Comparison of ENCODE assay signal across 18 cellular contexts in the genomic region with DNA sequence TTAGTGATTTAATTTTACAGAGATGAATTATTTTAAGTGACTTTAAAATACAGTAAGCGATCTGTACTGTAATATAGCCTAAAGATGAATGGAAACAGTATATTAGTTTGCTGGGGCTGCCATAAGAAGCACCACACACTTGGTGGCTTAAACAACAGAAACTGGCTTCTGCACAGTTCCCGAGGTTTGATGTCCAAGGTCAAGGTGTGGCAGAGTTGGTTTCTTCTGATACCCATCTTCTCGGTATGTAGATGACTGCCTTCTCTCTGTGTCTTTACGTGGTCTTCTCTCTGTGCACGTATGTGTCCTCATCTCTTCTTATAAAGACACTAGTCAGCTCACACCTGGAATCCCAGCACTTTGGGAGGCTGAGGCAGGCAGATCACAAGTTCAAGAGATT.
DNase-seq lines count a peak whose midpoint lies in the region; ATAC-seq, FAIRE-seq and TF ChIP-seq lines count a peak whose summit lies in the region.
"Had no signal": no experiment of that assay in that cellular context is flagged by ENCODE, and none has a peak within 500 bp of the region (broad histone marks: within the 10 kb centered on the region; RNA-seq: fewer than 3 reads in every experiment).

No MANE protein-coding gene starts in this region.

- no TSS peak for BruUV-seq in GM12878 (replicated peaks; lab: Mats Ljungman, UMichigan)

- CTCF ChIA-PET in activated CD8-positive, alpha-beta memory T cell treated with anti-CD3 and anti-CD28 coated beads, Interleukin-2, amount 10 ng/mL, durations not matched to agents 7 days and 5 days (lab: Charles Lee) = interaction anchor here (1.0 kb wide), 1 partner anchor 9 kb away, joined by 3 read pairs; no protein-coding TSS in a partner anchor
- CTCF ChIA-PET in GM12878 (lab: Yijun Ruan, JAX) = interaction anchor here (1.3 kb wide), 1 partner anchor 31 kb away, joined by 4 read pairs; no protein-coding TSS in a partner anchor

- no peaks in the 10 kb centered on the region for H3K36me3 ChIP-seq in GM12878 (ENCODE audit: control insufficient read depth in 2 of 2, insufficient read depth in 2 of 2, low read length in 1 of 2)
- no peaks in the 10 kb centered on the region for H3K36me3 ChIP-seq in stomach

- no peak for TF ChIP-seq CTCF in GM12878 (IDR thresholded peaks at IDR 0.05 in 2 of 3, conservative IDR thresholded peaks at IDR 0.05 in 1 of 3; ENCODE audit: control insufficient read depth in 2 of 3, extremely low read depth in 1 of 3, insufficient read depth in 1 of 3, low read depth in 3 of 3, low read length in 3 of 3)
- TF ChIP-seq CTCF in stomach (IDR thresholded peaks at IDR 0.05) = no peak

- no peaks in the 10 kb centered on the region for H3K9me3 Mint-ChIP-seq in activated CD8-positive, alpha-beta memory T cell treated with anti-CD3 and anti-CD28 coated beads, Interleukin-2, amount 10 ng/mL, durations not matched to agents 7 days and 5 days (ENCODE audit: low read depth)
- peaks cover 0 to 1% (median 0%) of the 10 kb centered on the region in 3 donors for H3K9me3 Mint-ChIP-seq in IgD-negative memory B cell
- H3K9me3 Mint-ChIP-seq in activated T-cell treated with anti-CD3 and anti-CD28 coated beads, Interleukin-2, amount 50 U/mL, for 24 hours = no peaks in the 10 kb centered on the region
- H3K9me3 Mint-ChIP-seq: HFFc6 had no signal

- POLR2A ChIA-PET in GM12878 (lab: Charles Lee) = no interaction called here

- TF ChIP-seq RAD21 in GM12878 (IDR thresholded peaks at IDR 0.05; ENCODE audit: insufficient read depth, low read depth, low read length) = no peak

- H3K36me3 Mint-ChIP-seq in activated CD8-positive, alpha-beta memory T cell treated with anti-CD3 and anti-CD28 coated beads, Interleukin-2, amount 10 ng/mL, durations not matched to agents 7 days and 5 days = peaks cover 46% of the 10 kb centered on the region
- H3K36me3 Mint-ChIP-seq in IgD-negative memory B cell = peaks cover 2% of the 10 kb centered on the region
- peaks cover 44% of the 10 kb centered on the region for H3K36me3 Mint-ChIP-seq in activated T-cell treated with anti-CD3 and anti-CD28 coated beads, Interleukin-2, amount 50 U/mL, for 24 hours (ENCODE audit: low read depth)

- H3K4me1 ChIP-seq in GM12878 (ENCODE audit: control insufficient read depth, insufficient read depth, low read length) (peaks cover 12% of the 10 kb centered on the region), stomach (peaks cover 14 to 34% (median 24%) of the 10 kb centered on the region in 4 donors)

- SMC1A ChIA-PET in GM12878 (lab: Charles Lee; ENCODE audit: uncharacterized antibody, unreplicated experiment) = interaction anchor here (11.3 kb wide), 1 partner anchor 32 kb away, joined by 116 read pairs; no protein-coding TSS in a partner anchor

- H3K27me3 ChIP-seq in GM12878 (replicated peaks in 1 of 2; ENCODE audit: control insufficient read depth in 2 of 2, insufficient read depth in 2 of 2, low read length in 1 of 2) (no peaks in the 10 kb centered on the region), stomach (no peaks in the 10 kb centered on the region)

- no peaks in the 10 kb centered on the region for H3K79me2 ChIP-seq in GM12878 (ENCODE audit: control insufficient read depth, insufficient read depth, low read length)

- no peak overlapping the region for H3K4me3 Mint-ChIP-seq in activated CD8-positive, alpha-beta memory T cell treated with anti-CD3 and anti-CD28 coated beads, Interleukin-2, amount 10 ng/mL, durations not matched to agents 7 days and 5 days
- peak overlapping the region in 3 of 4 donors; percentile 2 to 66 (median 47) for H3K4me3 Mint-ChIP-seq in IgD-negative memory B cell
- no peak overlapping the region for H3K4me3 Mint-ChIP-seq in activated T-cell treated with anti-CD3 and anti-CD28 coated beads, Interleukin-2, amount 50 U/mL, for 24 hours
- H3K4me3 Mint-ChIP-seq: HFFc6 had no signal

- H3K9ac ChIP-seq in GM12878 (ENCODE audit: control insufficient read depth, insufficient read depth, low read length) = no peak overlapping the region
- H3K9ac ChIP-seq: KMS-11 had no signal

- H3K4me2 ChIP-seq in GM12878 (ENCODE audit: control insufficient read depth, insufficient read depth) = no peak overlapping the region
- H3K4me2 ChIP-seq: KMS-11 had no signal

- TF ChIP-seq EP300 in GM12878 (IDR thresholded peaks at IDR 0.05; ENCODE audit: borderline replicate concordance in 1 of 2, control insufficient read depth in 1 of 2, low read depth in 2 of 2, low read length in 2 of 2) (no peak), stomach (IDR thresholded peaks at IDR 0.05) (no peak)

- TF ChIP-seq POLR2A in GM12878 (IDR thresholded peaks at IDR 0.05; ENCODE audit: low read depth, low read length) (no peak), stomach (IDR thresholded peaks at IDR 0.05) (no peak)

- no peaks in the 10 kb centered on the region for H3K27me3 Mint-ChIP-seq in activated CD8-positive, alpha-beta memory T cell treated with anti-CD3 and anti-CD28 coated beads, Interleukin-2, amount 10 ng/mL, durations not matched to agents 7 days and 5 days
- no peaks in the 10 kb centered on the region for H3K27me3 Mint-ChIP-seq in IgD-negative memory B cell
- no peaks in the 10 kb centered on the region for H3K27me3 Mint-ChIP-seq in activated T-cell treated with anti-CD3 and anti-CD28 coated beads, Interleukin-2, amount 50 U/mL, for 24 hours

- no peak for DNase-seq in activated CD8-positive, alpha-beta memory T cell treated with anti-CD3 and anti-CD28 coated beads, Interleukin-2, amount 10 ng/mL, durations not matched to agents 7 days and 5 days
- DNase-seq in activated CD8-positive, alpha-beta memory T cell treated with anti-CD3 and anti-CD28 coated beads, Interleukin-2, amount 50 U/mL, for 48 hours = no peak
- DNase-seq in GM12878 (ENCODE audit: low read depth, low spot score) = no peak
- DNase-seq in stomach = no peak
- DNase-seq in G401 (ENCODE audit: low spot score) = no peak
- DNase-seq in activated T-cell treated with anti-CD3 and anti-CD28 coated beads, Interleukin-2, amount 50 U/mL, for 24 hours = no peak
- DNase-seq: C1 segment of cervical spinal cord, DMS79 treated with DMSO at 0.1 percent for 48 hours, GF-D8, HFFc6, NCI-H1048, NCI-H146, NCI-H2081, NCI-H510A treated with DMSO at 0.1 percent for 48 hours, SHP77 treated with DMSO at 0.1 percent for 48 hours had no signal

- no peaks in the 10 kb centered on the region for H3K9me3 ChIP-seq in GM12878 (replicated peaks; ENCODE audit: control insufficient read depth, insufficient read depth, low read length)
- H3K9me3 ChIP-seq in stomach = no peaks in the 10 kb centered on the region

- 36% methylated on average over 5 of the region's 5 CpGs for WGBS in GM12878 (ENCODE audit: insufficient coverage, insufficient replicate concordance, low lambda C conversion rate, missing lambda C conversion rate)
- 81 to 95% (median 86%) methylated on average over 5 of the region's 5 CpGs for WGBS in stomach, 5 donors

- ATAC-seq in activated CD8-positive, alpha-beta memory T cell treated with anti-CD3 and anti-CD28 coated beads, Interleukin-2, amount 10 ng/mL, durations not matched to agents 7 days and 5 days = no peak
- ATAC-seq in GM12878 (no peak), esophagus mucosa (no peak)

- no peak for FAIRE-seq in GM12878 (lab: Jason Lieb, UNC)

- H3K27ac Mint-ChIP-seq in activated CD8-positive, alpha-beta memory T cell treated with anti-CD3 and anti-CD28 coated beads, Interleukin-2, amount 10 ng/mL, durations not matched to agents 7 days and 5 days = peak overlapping the region; percentile 20
- H3K27ac Mint-ChIP-seq in IgD-negative memory B cell = peak overlapping the region in 2 of 3 donors; percentile 4 to 13
- H3K27ac Mint-ChIP-seq in activated T-cell treated with anti-CD3 and anti-CD28 coated beads, Interleukin-2, amount 50 U/mL, for 24 hours = no peak overlapping the region
- H3K27ac Mint-ChIP-seq: HFFc6 had no signal

- H3K4me1 Mint-ChIP-seq in activated CD8-positive, alpha-beta memory T cell treated with anti-CD3 and anti-CD28 coated beads, Interleukin-2, amount 10 ng/mL, durations not matched to agents 7 days and 5 days = peaks cover 67% of the 10 kb centered on the region
- peaks cover 36 to 44% (median 38%) of the 10 kb centered on the region in 3 donors for H3K4me1 Mint-ChIP-seq in IgD-negative memory B cell
- peaks cover 60% of the 10 kb centered on the region for H3K4me1 Mint-ChIP-seq in activated T-cell treated with anti-CD3 and anti-CD28 coated beads, Interleukin-2, amount 50 U/mL, for 24 hours (ENCODE audit: low read depth)

- in situ Hi-C loops in GM12878 (cut with MboI) (no loop called here), G401 (cut with HindIII; ENCODE audit: low sequenced_read_pairs) (no loop called here)

- H2AFZ ChIP-seq in GM12878 (ENCODE audit: control insufficient read depth, low read depth, low read length) = peak overlapping the region; percentile 57

- intact Hi-C loops in GM12878 (cut with micrococcal nuclease; ENCODE audit: unreplicated experiment) (no loop called here), stomach (cut with DNase I; ENCODE audit: low total_unique reads) (no loop called here)

- H4K20me1 ChIP-seq in GM12878 (ENCODE audit: control insufficient read depth, insufficient read depth) = no peaks in the 10 kb centered on the region

- H3K27ac ChIP-seq in GM12878 (ENCODE audit: control insufficient read depth, insufficient read depth) = no peak overlapping the region
- H3K27ac ChIP-seq in stomach = peak overlapping the region in 4 of 5 donors; percentile 14 to 75 (median 64)
- H3K27ac ChIP-seq: KMS-11 had no signal

- H3K4me3 ChIP-seq in GM12878 = no peak overlapping the region
- H3K4me3 ChIP-seq in stomach = no peak overlapping the region

- RAD21 ChIA-PET in GM12878 (lab: Charles Lee; ENCODE audit: unreplicated experiment) = no interaction called here

TF ChIP-seq in GM12878, 131 proteins besides CTCF, POLR2A, EP300 and RAD21 (continues in another document):
- TF ChIP-seq SP1 (IDR thresholded peaks at IDR 0.05; ENCODE audit: low read depth, low read length) (no peak), GATAD2B (conservative IDR thresholded peaks at IDR 0.05; ENCODE audit: low read depth) (no peak), RBBP5 (conservative IDR thresholded peaks at IDR 0.05) (no peak), POLR2AphosphoS2 (IDR thresholded peaks at IDR 0.05; ENCODE audit: low read depth, low read length) (no peak), MLLT1 (IDR thresholded peaks at IDR 0.05) (no peak), CREB1 (IDR thresholded peaks at IDR 0.05; ENCODE audit: low read depth) (no peak), SUPT20H (IDR thresholded peaks at IDR 0.05; ENCODE audit: borderline replicate concordance, control insufficient read depth, low read depth, low read length) (no peak)

Comparison
In these comparisons a context has a peak if more than half of its experiments do, and no peak if none do; other contexts are left out.
1. H3K4me3 Mint-ChIP-seq: peak in IgD-negative memory B cell (3 of 4); none in activated CD8-positive, alpha-beta memory T cell treated with anti-CD3 and anti-CD28 coated beads, Interleukin-2, amount 10 ng/mL, durations not matched to agents 7 days and 5 days (single experiment) and activated T-cell treated with anti-CD3 and anti-CD28 coated beads, Interleukin-2, amount 50 U/mL, for 24 hours (single experiment).